Comparison of ENCODE assay signal across 8 cellular contexts in genomic region chr14:49634547-49635334, GRCh38. TPM values are rescaled to one million over a fixed set of nuclear protein-coding genes. Genes with fewer than 3 reads are reported as not detected.
DNase-seq lines count a peak whose midpoint lies in the region; ATAC-seq and TF ChIP-seq lines count a peak whose summit lies in the region.

Gene DNAAF2, minus strand, starts transcription at chr14:49635244. Its CDS starts 95 bp downstream, at chr14:49635149.

- no peaks in the 10 kb centered on the region for H3K9me3 Mint-ChIP-seq in CD8-positive, alpha-beta T cell
- H3K9me3 Mint-ChIP-seq in stimulated activated naive B cell treated with anti-CD40 and anti-IgM and Interleukin-4, amounts not matched to agents 10 μg/mL and 1 μg/mL and 100 μg/mL, for 72 hours = no peaks in the 10 kb centered on the region

- peaks cover 33% of the 10 kb centered on the region for H3K36me3 Mint-ChIP-seq in CD8-positive, alpha-beta T cell
- peaks cover 33 to 45% of the 10 kb centered on the region in 2 donors for H3K36me3 Mint-ChIP-seq in stimulated activated naive B cell treated with anti-CD40 and anti-IgM and Interleukin-4, amounts not matched to agents 10 μg/mL and 1 μg/mL and 100 μg/mL, for 72 hours

- intact Hi-C loops in CD8-positive, alpha-beta T cell (cut with DNase I, micrococcal nuclease) = loop anchor here (1.0 to 10.0 kb wide), 15 partner anchors 14 to 900 kb away; partner anchors contain the start of genes KLHDC2 (in 2 of the 2), LRR1 (in 2 of the 2), MGAT2 (in 2 of the 2) and RPL36AL (in 2 of the 2)

- H3K4me1 Mint-ChIP-seq in CD8-positive, alpha-beta T cell (ENCODE audit: low read depth) = peaks cover 64% of the 10 kb centered on the region
- H3K4me1 Mint-ChIP-seq in stimulated activated naive B cell treated with anti-CD40 and anti-IgM and Interleukin-4, amounts not matched to agents 10 μg/mL and 1 μg/mL and 100 μg/mL, for 72 hours = peaks cover 17 to 52% of the 10 kb centered on the region in 2 donors

- CTCF ChIA-PET in CD8-positive, alpha-beta T cell (lab: Charles Lee) = interaction anchor here (0.6 to 6.3 kb wide), 30 partner anchors 9 to 1120 kb away, joined by 3 to 87 read pairs (median 4); partner anchors contain the start of genes KLHDC2, LRR1, MGAT2 and NEMF

- no peaks in the 10 kb centered on the region for H3K36me3 ChIP-seq in CD8-positive, alpha-beta T cell (ENCODE audit: insufficient read depth, low read length)
- H3K36me3 ChIP-seq in NT2/D1 (ENCODE audit: insufficient read depth, insufficient read length, low read length) = peaks cover 37% of the 10 kb centered on the region
- peaks cover 4 to 11% of the 10 kb centered on the region in 2 donors for H3K36me3 ChIP-seq in muscle layer of duodenum (ENCODE audit: control insufficient read depth in 1 of 2, insufficient read depth in 2 of 2, low read length in 2 of 2)

- peak within 1 kb of the TSS; percentile 95 for H3K27ac ChIP-seq in CD8-positive, alpha-beta T cell (ENCODE audit: low read depth, low read length)
- H3K27ac ChIP-seq in HL-60 (replicated peaks) (peak within 1 kb of the TSS; percentile 99), muscle layer of duodenum (ENCODE audit: low read length) (peak within 1 kb of the TSS; percentile 83)

- no peaks in the 10 kb centered on the region for H3K27me3 Mint-ChIP-seq in CD8-positive, alpha-beta T cell (ENCODE audit: low read depth)
- H3K27me3 Mint-ChIP-seq in stimulated activated naive B cell treated with anti-CD40 and anti-IgM and Interleukin-4, amounts not matched to agents 10 μg/mL and 1 μg/mL and 100 μg/mL, for 72 hours = no peaks in the 10 kb centered on the region

- no peaks in the 10 kb centered on the region for H3K9me3 ChIP-seq in CD8-positive, alpha-beta T cell (ENCODE audit: low read length)
- H3K9me3 ChIP-seq in NT2/D1 (ENCODE audit: insufficient read depth, low read length) = no peaks in the 10 kb centered on the region
- no peaks in the 10 kb centered on the region for H3K9me3 ChIP-seq in muscle layer of duodenum (ENCODE audit: control insufficient read depth in 1 of 2, low read length in 2 of 2)

- no peak for TF ChIP-seq CTCF in CD8-positive, alpha-beta T cell (IDR thresholded peaks at IDR 0.05)
- TF ChIP-seq CTCF in GM20000 (IDR thresholded peaks at IDR 0.05; ENCODE audit: extremely low read depth, missing control alignments) (no peak), HL-60 (IDR thresholded peaks at IDR 0.05; ENCODE audit: insufficient read depth, low read length) (no peak), epithelial cell of proximal tubule (conservative IDR thresholded peaks at IDR 0.05; ENCODE audit: low read depth, low read length) (no peak)

- H3K4me3 Mint-ChIP-seq in CD8-positive, alpha-beta T cell = peak within 1 kb of the TSS; percentile 92
- peak within 1 kb of the TSS; percentile 91 to 99 for H3K4me3 Mint-ChIP-seq in stimulated activated naive B cell treated with anti-CD40 and anti-IgM and Interleukin-4, amounts not matched to agents 10 μg/mL and 1 μg/mL and 100 μg/mL, for 72 hours

- peak within 1 kb of the TSS; percentile 92 for H3K4me3 ChIP-seq in CD8-positive, alpha-beta T cell (ENCODE audit: low read depth, low read length)
- H3K4me3 ChIP-seq in HL-60 (replicated peaks; ENCODE audit: insufficient read depth, low read length) (peak within 1 kb of the TSS; percentile 87), NT2/D1 (ENCODE audit: insufficient read length, low read depth) (peak within 1 kb of the TSS; percentile 96), epithelial cell of proximal tubule (ENCODE audit: low read depth, low read length) (peak within 1 kb of the TSS; percentile 96), muscle layer of duodenum (ENCODE audit: low read depth in 1 of 2, low read length in 2 of 2) (peak within 1 kb of the TSS; percentile 80 to 99)

- peak within 1 kb of the TSS; percentile 96 for H3K27ac Mint-ChIP-seq in CD8-positive, alpha-beta T cell
- H3K27ac Mint-ChIP-seq in stimulated activated naive B cell treated with anti-CD40 and anti-IgM and Interleukin-4, amounts not matched to agents 10 μg/mL and 1 μg/mL and 100 μg/mL, for 72 hours = peak within 1 kb of the TSS; percentile 98

- POLR2A ChIA-PET in CD8-positive, alpha-beta T cell (lab: Charles Lee) = interaction anchor here (0.7 to 5.3 kb wide), 23 partner anchors 8 to 596 kb away, joined by 3 to 130 read pairs (median 3); partner anchors contain the start of genes KLHDC1, KLHDC2, LRR1 and MGAT2

- H3K4me1 ChIP-seq in CD8-positive, alpha-beta T cell (ENCODE audit: insufficient read depth, low read length) = peaks cover 27% of the 10 kb centered on the region
- H3K4me1 ChIP-seq in NT2/D1 (ENCODE audit: insufficient read depth, insufficient read length) (no peaks in the 10 kb centered on the region), muscle layer of duodenum (ENCODE audit: control insufficient read depth in 1 of 2, insufficient read depth in 2 of 2, low read length in 2 of 2) (peaks cover 0 to 34% of the 10 kb centered on the region in 2 donors)

- H3K9ac ChIP-seq in NT2/D1 (ENCODE audit: insufficient read length, low read depth) = peak within 1 kb of the TSS; percentile 99

- H3K27me3 ChIP-seq in CD8-positive, alpha-beta T cell (ENCODE audit: insufficient read depth, low read length) = no peaks in the 10 kb centered on the region
- H3K27me3 ChIP-seq in HL-60 (ENCODE audit: insufficient read depth, poor library complexity, severe bottlenecking) (no peaks in the 10 kb centered on the region), NT2/D1 (ENCODE audit: insufficient read depth, insufficient read length) (no peaks in the 10 kb centered on the region), muscle layer of duodenum (ENCODE audit: low read depth, low read length) (no peaks in the 10 kb centered on the region)

- peak; percentile 42 to 75 (median 67) for DNase-seq in CD8-positive, alpha-beta T cell
- DNase-seq in GM20000 (ENCODE audit: low spot score) (peak; percentile 59), HL-60 (ENCODE audit: low read depth in 1 of 2, low spot score in 1 of 2) (peak in 1 of 2 experiments; percentile 67), NT2/D1 (ENCODE audit: low read depth, low spot score) (peak; percentile 47), epithelial cell of proximal tubule (ENCODE audit: low read depth) (no peak)
- DNase-seq in activated T-cell treated with anti-CD3 and anti-CD28 coated beads, Interleukin-2, amount 50 U/mL, for 1 hour = peak; percentile 75
- peak; percentile 67 for DNase-seq in stimulated activated naive B cell treated with anti-CD40 and anti-IgM and Interleukin-4, amounts not matched to agents 10 μg/mL and 1 μg/mL and 100 μg/mL, for 72 hours

- ATAC-seq in CD8-positive, alpha-beta T cell = peak; percentile 39
- peak; percentile 57 to 61 for ATAC-seq in stimulated activated naive B cell treated with anti-CD40 and anti-IgM and Interleukin-4, amounts not matched to agents 10 μg/mL and 1 μg/mL and 100 μg/mL, for 72 hours (replicated peaks)

RNA-seq across cellular contexts. Expression of gene DNAAF2, which starts in this region (rescaled TPM):
- 10 to 100 TPM in 1 of 2 experiments, 1 to 10 TPM in 1; 9.3 to 11.7 TPM for total RNA-seq in CD8-positive, alpha-beta T cell
- total RNA-seq in epithelial cell of proximal tubule = 16.1 and 17.1 TPM in 2 replicates
